1 cellular context compared by ENCODE assay signal in the genomic region with DNA sequence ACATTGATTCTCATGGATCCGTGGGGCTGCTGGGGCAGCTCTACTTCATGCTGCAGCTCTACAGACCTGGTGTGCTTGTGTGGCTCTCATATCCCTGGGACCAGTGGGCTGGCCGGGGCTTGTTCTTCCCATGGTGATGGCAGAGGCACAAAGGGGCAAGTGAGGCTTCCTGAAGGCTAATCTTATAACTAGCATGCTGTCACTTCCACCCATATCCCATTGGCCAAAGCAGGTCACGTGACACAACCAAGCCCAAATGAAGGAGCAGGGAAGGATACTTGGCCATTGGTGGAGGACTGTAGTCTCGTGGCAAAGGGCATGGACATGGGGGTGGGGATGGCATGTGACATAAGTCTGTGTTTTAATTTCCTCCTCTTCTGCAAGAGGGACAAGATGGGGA.
TF ChIP-seq lines count a peak whose summit lies in the region.

No MANE protein-coding gene starts in this region.

TF ChIP-seq in HepG2, 621 proteins besides CTCF, POLR2A, EP300 and RAD21:
- TF ChIP-seq ZSCAN30 (CRISPR knock-in tag; IDR thresholded peaks at IDR 0.05) = no peak
- peak; percentile 52 for TF ChIP-seq NFYB (CRISPR knock-in tag; IDR thresholded peaks at IDR 0.05)
- 0 out of 2 replicates have a peak, but pooled peaks have one; percentile 21 for TF ChIP-seq NFYC (CRISPR knock-in tag; IDR thresholded peaks at IDR 0.05)
